ENCODE assay signal across 8 cellular contexts in the genomic region with DNA sequence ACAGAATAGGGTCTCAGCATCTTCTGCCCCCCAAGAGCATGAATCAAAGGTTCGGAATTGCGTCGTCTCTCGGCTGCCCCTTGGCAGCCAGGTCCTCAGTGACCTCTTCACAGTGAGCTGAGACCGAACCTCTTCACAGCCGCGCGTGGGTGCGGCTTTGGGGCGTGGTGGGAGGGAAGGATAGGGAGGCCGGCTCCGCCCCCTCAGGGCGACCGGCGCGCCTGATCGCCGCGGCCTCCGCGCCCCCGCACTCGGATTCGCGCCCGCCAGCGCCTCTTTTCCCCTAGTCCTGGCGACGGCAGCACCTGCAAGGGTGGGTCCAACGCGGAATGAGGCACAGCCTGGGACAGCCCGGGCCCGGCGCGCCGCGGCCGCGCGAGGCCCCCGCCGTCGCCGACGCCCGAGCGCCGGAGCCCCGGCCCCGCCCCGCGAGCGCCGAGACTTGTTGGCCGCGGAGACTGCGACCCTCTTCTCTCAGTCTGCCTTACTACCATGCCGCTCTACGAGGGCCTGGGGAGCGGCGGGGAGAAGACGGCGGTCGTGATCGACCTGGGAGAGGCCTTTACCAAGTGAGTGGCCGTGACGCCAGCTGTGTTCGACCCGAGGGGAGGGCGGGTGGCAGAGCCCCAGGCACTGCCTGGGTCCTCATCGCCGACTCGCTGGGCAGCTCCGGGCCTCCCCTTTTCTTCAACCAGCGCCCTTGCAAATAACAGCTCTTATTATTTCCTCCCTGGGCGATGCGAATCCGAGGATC. TPM values are rescaled to one million over a fixed set of nuclear protein-coding genes. Genes with fewer than 3 reads are reported as not detected.
DNase-seq lines count a peak whose midpoint lies in the region; ATAC-seq and TF ChIP-seq lines count a peak whose summit lies in the region.

A gene (plus strand): TSS at position 424 of the 754 bp plus-strand sequence. CDS start 69 bp downstream, at position 493.

- dilution Hi-C loops in mammary epithelial cell (cut with HindIII; ENCODE audit: low sequenced_read_pairs): no loop called here

- TF ChIP-seq CTCF in AG04450 (IDR thresholded peaks at IDR 0.05; ENCODE audit: low read depth, low read length) (no peak), WI38 (IDR thresholded peaks at IDR 0.05; ENCODE audit: low read depth, low read length) (no peak), mammary epithelial cell (conservative IDR thresholded peaks at IDR 0.05 in 1 of 2, IDR thresholded peaks at IDR 0.05 in 1 of 2; ENCODE audit: extremely low read depth in 1 of 2, insufficient read depth in 1 of 2, low read depth in 1 of 2, low read length in 2 of 2) (no peak)

- CTCF ChIA-PET in AG04450 (lab: Charles Lee) (interaction anchor here (2.1 kb wide), 1 partner anchor 91 kb away, joined by 14 read pairs; no protein-coding TSS in a partner anchor), mammary epithelial cell (lab: Charles Lee; ENCODE audit: low non-redundant PET) (interaction anchor here (0.7 kb wide), 1 partner anchor 9 kb away, joined by 3 read pairs; no protein-coding TSS in a partner anchor)

- no peaks in the 10 kb centered on the region for H4K20me1 ChIP-seq in mammary epithelial cell (ENCODE audit: insufficient read depth, low read length)

- H3K27ac ChIP-seq in AG04450 (ENCODE audit: low read depth, low read length) (peak within 1 kb of the TSS; percentile 87), mammary epithelial cell (ENCODE audit: insufficient read depth, low read depth, low read length) (peak within 1 kb of the TSS; percentile 58), iPS-20b (ENCODE audit: low read length) (peak within 1 kb of the TSS; percentile 15), skin epidermis (peak within 1 kb of the TSS; percentile 90 to 99 (median 97))

- peaks cover 34% of the 10 kb centered on the region for H3K79me2 ChIP-seq in mammary epithelial cell (ENCODE audit: insufficient read depth, low read length)

- 2% methylated on average over 38 of the region's 78 CpGs for WGBS in mammary epithelial cell (ENCODE audit: low coverage, missing lambda C conversion rate)

- H2AFZ ChIP-seq in mammary epithelial cell (ENCODE audit: low read depth, low read length): peak within 1 kb of the TSS; percentile 98

- POLR2A ChIA-PET in AG04450 (lab: Yijun Ruan, JAX): interaction anchor here (0.9 to 1.4 kb wide), 4 partner anchors 40 to 98 kb away, joined by 3 to 11 read pairs (median 3); a partner anchor contains a TSS

- intact Hi-C loops in mammary epithelial cell (cut with micrococcal nuclease): loop anchor here (1.0 to 2.0 kb wide), 2 partner anchors 45 to 92 kb away; a partner anchor contains a TSS

- H3K4me1 ChIP-seq in mammary epithelial cell (ENCODE audit: insufficient read depth, low read length) (peaks cover 9% of the 10 kb centered on the region), iPS-20b (ENCODE audit: insufficient read depth, low read length) (0 out of 2 replicates have a peak, but pooled peaks cover 3% of the 10 kb centered on the region)

- H3K36me3 ChIP-seq in mammary epithelial cell (ENCODE audit: insufficient read depth, low read length): peaks cover 3% of the 10 kb centered on the region
- peaks cover 7% of the 10 kb centered on the region for H3K36me3 ChIP-seq in iPS-20b (ENCODE audit: insufficient read depth, low read depth, low read length)

- in situ Hi-C loops in mammary epithelial cell (cut with MboI; ENCODE audit: low sequenced_read_pairs in 2 of 2): no loop called here

- H3K9ac ChIP-seq in mammary epithelial cell (ENCODE audit: insufficient read depth, low read length) (peak within 1 kb of the TSS; percentile 89), iPS-20b (ENCODE audit: low read depth, low read length) (peak within 1 kb of the TSS; percentile 90)

- BruUV-seq in mammary epithelial cell (replicated peaks; lab: Mats Ljungman, UMichigan): no TSS peak

- no peaks in the 10 kb centered on the region; the same call in 1 of the 2 replicates for H3K9me3 ChIP-seq in AG04450 (ENCODE audit: control insufficient read depth, insufficient read depth, low read length)
- H3K9me3 ChIP-seq in mammary epithelial cell (replicated peaks; ENCODE audit: insufficient read depth, low read length): no peaks in the 10 kb centered on the region
- no peaks in the 10 kb centered on the region for H3K9me3 ChIP-seq in iPS-20b (ENCODE audit: insufficient read depth, low read depth, low read length)

- DNase-seq in AG04450 (ENCODE audit: low read depth, low spot score) (no peak), NCI-H2196 treated with DMSO at 0.1 percent for 48 hours (lab: John Stamatoyannopoulos, UW; ENCODE audit: unreplicated experiment) (peak; percentile 70), mammary epithelial cell (peak; percentile 85)

- peak within 1 kb of the TSS; percentile 87 for H3K4me3 ChIP-seq in AG04450 (ENCODE audit: low read depth, low read length)
- H3K4me3 ChIP-seq in WI38 (ENCODE audit: low read depth, low read length): peak within 1 kb of the TSS; percentile 96
- H3K4me3 ChIP-seq in mammary epithelial cell (replicated peaks in 1 of 3; ENCODE audit: insufficient read depth in 1 of 3, low read depth in 2 of 3, low read length in 3 of 3): peak within 1 kb of the TSS; percentile 85 to 97 (median 90)
- peak within 1 kb of the TSS; percentile 95 for H3K4me3 ChIP-seq in iPS-20b (ENCODE audit: low read length)
- peak within 1 kb of the TSS; percentile 62 to 92 (median 82) for H3K4me3 ChIP-seq in skin epidermis

- ATAC-seq in GM18907 (IDR thresholded peaks at IDR 0.05; ENCODE audit: unreplicated experiment) (peak; percentile 94), HG03139 (IDR thresholded peaks at IDR 0.05; ENCODE audit: unreplicated experiment) (peak; percentile 90)

- H3K27me3 ChIP-seq in AG04450 (ENCODE audit: control insufficient read depth, insufficient read depth, low read length): no peaks in the 10 kb centered on the region
- H3K27me3 ChIP-seq in mammary epithelial cell (ENCODE audit: insufficient read depth, low read length): no peaks in the 10 kb centered on the region
- H3K27me3 ChIP-seq in iPS-20b (ENCODE audit: insufficient read depth, low read length): no peaks in the 10 kb centered on the region

- H3K4me2 ChIP-seq in mammary epithelial cell (ENCODE audit: insufficient read depth, low read depth, low read length): peak within 1 kb of the TSS; percentile 87

RNA-seq across cellular contexts. Expression of the gene that starts here (rescaled TPM):
- polyA plus RNA-seq in AG04450 (2011; rRNA removed) (99.9 and 142 TPM in 2 replicates), mammary epithelial cell (44.5 TPM)
- 16.8 and 26.5 TPM in 2 replicates for polyA minus RNA-seq in AG04450 (2011; rRNA and poly(A)+ RNA removed)
- total RNA-seq in mammary epithelial cell: 10 to 100 TPM; 62.5 to 67.9 TPM
- polyA minus RNA-seq in mammary epithelial cell: 13.7 TPM

Comparison
In these comparisons a context has a peak if more than half of its experiments do, and no peak if none do; other contexts are left out.
1. H3K27ac ChIP-seq: peak in every context shown above with its lines; median percentile 97 in skin epidermis; 87 in AG04450; 58 in mammary epithelial cell; 15 in iPS-20b.